In genomic region chr19:1295169-1296012, GRCh38 we compare ENCODE assay signal across 11 cellular contexts. TPM values are rescaled to one million over a fixed set of nuclear protein-coding genes. Genes with fewer than 3 reads are reported as not detected.
DNase-seq lines count a peak whose midpoint lies in the region; ATAC-seq and TF ChIP-seq lines count a peak whose summit lies in the region.
"Had no signal": no experiment of that assay in that cellular context is flagged by ENCODE, and none has a peak within 500 bp of the region (broad histone marks: within the 10 kb centered on the region; RNA-seq: fewer than 3 reads in every experiment).

No MANE protein-coding gene starts in this region.

- peaks cover 6% of the 10 kb centered on the region for H3K27me3 Mint-ChIP-seq in activated T-helper 1 cell treated with anti-CD3 and anti-CD28 coated beads, Interleukin-12 subunit alpha, Interleukin-12 subunit beta, Interleukin-2, Interleukin-4 antibody, amounts not matched to agents 30 ng/mL and 10 ng/mL and 1 ng/mL, durations not matched to agents 14 hours and 24 hours and 36 hours (ENCODE audit: insufficient read depth)
- peaks cover 40% of the 10 kb centered on the region for H3K27me3 Mint-ChIP-seq in stimulated activated naive CD8-positive, alpha-beta T cell treated with anti-CD3 and anti-CD28 coated beads, Interleukin-15, amount 100 ng/mL, for 72 hours
- peaks cover 7% of the 10 kb centered on the region for H3K27me3 Mint-ChIP-seq in HFFc6 (ENCODE audit: insufficient read depth)

- H3K27me3 ChIP-seq in iPS-20b (ENCODE audit: insufficient read depth, low read length): peaks cover 12% of the 10 kb centered on the region

- peak; percentile 51 for ATAC-seq in stimulated activated naive CD8-positive, alpha-beta T cell treated with anti-CD3 and anti-CD28 coated beads, Interleukin-15, amount 100 ng/mL, for 72 hours
- ATAC-seq in HG02588 (IDR thresholded peaks at IDR 0.05; ENCODE audit: unreplicated experiment): no peak
- ATAC-seq: left lung had no signal

- H3K27ac Mint-ChIP-seq in activated T-helper 1 cell treated with anti-CD3 and anti-CD28 coated beads, Interleukin-12 subunit alpha, Interleukin-12 subunit beta, Interleukin-2, Interleukin-4 antibody, amounts not matched to agents 30 ng/mL and 10 ng/mL and 1 ng/mL, durations not matched to agents 14 hours and 24 hours and 36 hours: no peak overlapping the region
- no peak overlapping the region for H3K27ac Mint-ChIP-seq in stimulated activated naive CD8-positive, alpha-beta T cell treated with anti-CD3 and anti-CD28 coated beads, Interleukin-15, amount 100 ng/mL, for 72 hours
- H3K27ac Mint-ChIP-seq in HFFc6: no peak overlapping the region

- H3K36me3 Mint-ChIP-seq in activated T-helper 1 cell treated with anti-CD3 and anti-CD28 coated beads, Interleukin-12 subunit alpha, Interleukin-12 subunit beta, Interleukin-2, Interleukin-4 antibody, amounts not matched to agents 30 ng/mL and 10 ng/mL and 1 ng/mL, durations not matched to agents 14 hours and 24 hours and 36 hours (ENCODE audit: low read depth): no peaks in the 10 kb centered on the region
- no peaks in the 10 kb centered on the region for H3K36me3 Mint-ChIP-seq in HFFc6 (ENCODE audit: low read depth)

- peak; percentile 26 for DNase-seq in activated T-helper 1 cell treated with Interleukin-2 at 50 U/mL for 16 hours (ENCODE audit: low read depth)
- no peak for DNase-seq in activated T-helper 1 cell treated with anti-CD3 and anti-CD28 coated beads, Interleukin-12 subunit alpha, Interleukin-12 subunit beta, Interleukin-2, Interleukin-4 antibody, amounts not matched to agents 30 ng/mL and 10 ng/mL and 1 ng/mL, durations not matched to agents 14 hours and 24 hours and 36 hours (ENCODE audit: low spot score)
- DNase-seq in activated T-cell treated with anti-CD3 and anti-CD28 coated beads for 1 hour (ENCODE audit: low read depth): peak; percentile 37
- DNase-seq in stimulated activated naive CD8-positive, alpha-beta T cell treated with anti-CD3 and anti-CD28 coated beads, Interleukin-15, amount 100 ng/mL, for 72 hours: no peak
- no peak for DNase-seq in HFFc6
- DNase-seq in NK-92 treated with Interleukin-12 subunit alpha and Interleukin-12 subunit beta, amount 100 ng/mL, for 24 hours (lab: John Stamatoyannopoulos, UW): no peak
- DNase-seq: AML-193, left lung had no signal

- no peaks in the 10 kb centered on the region for H3K36me3 ChIP-seq in iPS-20b (ENCODE audit: insufficient read depth, low read depth, low read length)
- H3K36me3 ChIP-seq: left lung had no signal

- no peak overlapping the region for H3K9ac ChIP-seq in iPS-20b (ENCODE audit: low read depth, low read length)

- H3K4me1 ChIP-seq in iPS-20b (ENCODE audit: insufficient read depth, low read length): no peaks in the 10 kb centered on the region

- no peaks in the 10 kb centered on the region for H3K9me3 Mint-ChIP-seq in activated T-helper 1 cell treated with anti-CD3 and anti-CD28 coated beads, Interleukin-12 subunit alpha, Interleukin-12 subunit beta, Interleukin-2, Interleukin-4 antibody, amounts not matched to agents 30 ng/mL and 10 ng/mL and 1 ng/mL, durations not matched to agents 14 hours and 24 hours and 36 hours
- H3K9me3 Mint-ChIP-seq in stimulated activated naive CD8-positive, alpha-beta T cell treated with anti-CD3 and anti-CD28 coated beads, Interleukin-15, amount 100 ng/mL, for 72 hours: no peaks in the 10 kb centered on the region
- H3K9me3 Mint-ChIP-seq in HFFc6: no peaks in the 10 kb centered on the region

- no peak for TF ChIP-seq CTCF in HFFc6 (IDR thresholded peaks at IDR 0.05)

- intact Hi-C loops in activated T-helper 1 cell treated with anti-CD3 and anti-CD28 coated beads, Interleukin-12 subunit alpha, Interleukin-12 subunit beta, Interleukin-2, Interleukin-4 antibody, amounts not matched to agents 30 ng/mL and 10 ng/mL and 1 ng/mL, durations not matched to agents 14 hours and 24 hours and 36 hours (cut with micrococcal nuclease): no loop called here

- H3K4me3 ChIP-seq in iPS-20b (ENCODE audit: low read length): peak overlapping the region; percentile 57; the same call in 1 of the 2 replicates
- H3K4me3 ChIP-seq: left lung had no signal

- H3K4me3 Mint-ChIP-seq in activated T-helper 1 cell treated with anti-CD3 and anti-CD28 coated beads, Interleukin-12 subunit alpha, Interleukin-12 subunit beta, Interleukin-2, Interleukin-4 antibody, amounts not matched to agents 30 ng/mL and 10 ng/mL and 1 ng/mL, durations not matched to agents 14 hours and 24 hours and 36 hours: no peak overlapping the region
- H3K4me3 Mint-ChIP-seq in stimulated activated naive CD8-positive, alpha-beta T cell treated with anti-CD3 and anti-CD28 coated beads, Interleukin-15, amount 100 ng/mL, for 72 hours: peak overlapping the region in 1 of 2 donors; percentile 8
- H3K4me3 Mint-ChIP-seq in HFFc6: no peak overlapping the region

- no peaks in the 10 kb centered on the region for H3K4me1 Mint-ChIP-seq in activated T-helper 1 cell treated with anti-CD3 and anti-CD28 coated beads, Interleukin-12 subunit alpha, Interleukin-12 subunit beta, Interleukin-2, Interleukin-4 antibody, amounts not matched to agents 30 ng/mL and 10 ng/mL and 1 ng/mL, durations not matched to agents 14 hours and 24 hours and 36 hours (ENCODE audit: low read depth)
- H3K4me1 Mint-ChIP-seq in stimulated activated naive CD8-positive, alpha-beta T cell treated with anti-CD3 and anti-CD28 coated beads, Interleukin-15, amount 100 ng/mL, for 72 hours: peaks cover 11% of the 10 kb centered on the region
- H3K4me1 Mint-ChIP-seq in HFFc6 (ENCODE audit: low read depth): no peaks in the 10 kb centered on the region

- no peak overlapping the region for H3K27ac ChIP-seq in iPS-20b (ENCODE audit: low read length)
- H3K27ac ChIP-seq: left lung had no signal

- H3K9me3 ChIP-seq in iPS-20b (ENCODE audit: insufficient read depth, low read depth, low read length): no peaks in the 10 kb centered on the region
- H3K9me3 ChIP-seq: left lung had no signal

RNA-seq across cellular contexts. Expression of gene EFNA2, which starts 9.7 kb away (rescaled TPM):
- total RNA-seq in activated T-helper 1 cell treated with anti-CD3 and anti-CD28 coated beads, Interleukin-12 subunit alpha, Interleukin-12 subunit beta, Interleukin-2, Interleukin-4 antibody, amounts not matched to agents 30 ng/mL and 10 ng/mL and 1 ng/mL, durations not matched to agents 14 hours and 24 hours and 36 hours: not detected in 2 replicates
- not detected for total RNA-seq in HFFc6 (2021; fragmentation: NEBNext Ultra II Directional; extraction: Animal tissue kit (Norgen Biotek cat#: 25700))
- total RNA-seq: bronchial epithelial cell had no signal

RNA-seq across cellular contexts. Expression of gene FAM174C, which starts 20.1 kb away (rescaled TPM):
- total RNA-seq in activated T-helper 1 cell treated with anti-CD3 and anti-CD28 coated beads, Interleukin-12 subunit alpha, Interleukin-12 subunit beta, Interleukin-2, Interleukin-4 antibody, amounts not matched to agents 30 ng/mL and 10 ng/mL and 1 ng/mL, durations not matched to agents 14 hours and 24 hours and 36 hours: 119 and 128 TPM in 2 replicates
- total RNA-seq in HFFc6 (2021; fragmentation: NEBNext Ultra II Directional; extraction: Animal tissue kit (Norgen Biotek cat#: 25700)): 10 to 100 TPM; 54.2 to 77.6 (median 63.8) TPM

RNA-seq across cellular contexts. Expression of gene CIRBP, which starts 26.3 kb away (rescaled TPM):
- 245 and 256 TPM in 2 replicates for total RNA-seq in activated T-helper 1 cell treated with anti-CD3 and anti-CD28 coated beads, Interleukin-12 subunit alpha, Interleukin-12 subunit beta, Interleukin-2, Interleukin-4 antibody, amounts not matched to agents 30 ng/mL and 10 ng/mL and 1 ng/mL, durations not matched to agents 14 hours and 24 hours and 36 hours
- total RNA-seq in HFFc6 (2021; fragmentation: NEBNext Ultra II Directional; extraction: Animal tissue kit (Norgen Biotek cat#: 25700)): 100 to 1,000 TPM; 160 to 243 (median 190) TPM

RNA-seq across cellular contexts. Expression of gene MIDN, which starts 47.0 kb away (rescaled TPM):
- total RNA-seq in activated T-helper 1 cell treated with anti-CD3 and anti-CD28 coated beads, Interleukin-12 subunit alpha, Interleukin-12 subunit beta, Interleukin-2, Interleukin-4 antibody, amounts not matched to agents 30 ng/mL and 10 ng/mL and 1 ng/mL, durations not matched to agents 14 hours and 24 hours and 36 hours: 87.6 and 91.6 TPM in 2 replicates
- total RNA-seq in HFFc6 (2021; fragmentation: NEBNext Ultra II Directional; extraction: Animal tissue kit (Norgen Biotek cat#: 25700)): 10 to 100 TPM; 58.4 to 73.3 (median 67.4) TPM

RNA-seq across cellular contexts. Expression of gene ATP5F1D, which starts 53.8 kb away (rescaled TPM):
- 234 and 239 TPM in 2 replicates for total RNA-seq in activated T-helper 1 cell treated with anti-CD3 and anti-CD28 coated beads, Interleukin-12 subunit alpha, Interleukin-12 subunit beta, Interleukin-2, Interleukin-4 antibody, amounts not matched to agents 30 ng/mL and 10 ng/mL and 1 ng/mL, durations not matched to agents 14 hours and 24 hours and 36 hours
- total RNA-seq in HFFc6 (2021; fragmentation: NEBNext Ultra II Directional; extraction: Animal tissue kit (Norgen Biotek cat#: 25700)): 100 to 1,000 TPM; 190 to 243 (median 217) TPM

Comparison
In these comparisons a context has a peak if more than half of its experiments do, and no peak if none do; other contexts are left out.
1. DNase-seq: peak in activated T-helper 1 cell treated with Interleukin-2 at 50 U/mL for 16 hours (single experiment) and activated T-cell treated with anti-CD3 and anti-CD28 coated beads for 1 hour (single experiment); none in activated T-helper 1 cell treated with anti-CD3 and anti-CD28 coated beads, Interleukin-12 subunit alpha, Interleukin-12 subunit beta, Interleukin-2, Interleukin-4 antibody, amounts not matched to agents 30 ng/mL and 10 ng/mL and 1 ng/mL, durations not matched to agents 14 hours and 24 hours and 36 hours (single experiment), stimulated activated naive CD8-positive, alpha-beta T cell treated with anti-CD3 and anti-CD28 coated beads, Interleukin-15, amount 100 ng/mL, for 72 hours (0 of 2), HFFc6 (single experiment) and NK-92 treated with Interleukin-12 subunit alpha and Interleukin-12 subunit beta, amount 100 ng/mL, for 24 hours (single experiment).